Comparison of ENCODE assay signal across 1 cellular context in the genomic region with DNA sequence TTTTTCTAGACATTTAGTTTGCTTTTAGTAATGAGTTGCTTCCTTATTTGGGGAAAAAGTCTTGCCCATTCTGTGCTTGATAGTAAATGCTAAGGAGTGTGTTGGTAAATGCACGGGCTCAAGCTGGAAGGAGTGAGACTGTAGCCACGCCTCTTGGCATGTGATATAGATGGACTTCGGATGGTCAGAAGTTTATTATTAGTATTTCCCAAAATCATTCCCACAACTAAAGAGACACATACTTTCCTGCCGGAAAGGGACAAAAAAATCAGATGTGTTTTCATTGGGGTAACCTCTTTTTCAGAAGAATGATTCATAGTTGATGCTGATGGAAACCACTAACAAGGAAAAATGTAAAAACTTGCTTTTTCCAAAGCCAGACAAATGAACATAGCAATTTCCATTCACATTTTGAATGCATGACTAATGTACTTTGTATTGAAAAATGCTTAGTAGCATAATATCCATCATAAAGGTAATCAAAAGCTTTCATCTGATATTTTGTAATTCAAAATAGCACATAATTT.
TF ChIP-seq lines count a peak whose summit lies in the region.

No MANE protein-coding gene starts in this region.

TF ChIP-seq in SK-N-SH, 30 proteins besides CTCF, POLR2A, EP300 and RAD21 (continued from another document):
- TF ChIP-seq, protein P1, sequence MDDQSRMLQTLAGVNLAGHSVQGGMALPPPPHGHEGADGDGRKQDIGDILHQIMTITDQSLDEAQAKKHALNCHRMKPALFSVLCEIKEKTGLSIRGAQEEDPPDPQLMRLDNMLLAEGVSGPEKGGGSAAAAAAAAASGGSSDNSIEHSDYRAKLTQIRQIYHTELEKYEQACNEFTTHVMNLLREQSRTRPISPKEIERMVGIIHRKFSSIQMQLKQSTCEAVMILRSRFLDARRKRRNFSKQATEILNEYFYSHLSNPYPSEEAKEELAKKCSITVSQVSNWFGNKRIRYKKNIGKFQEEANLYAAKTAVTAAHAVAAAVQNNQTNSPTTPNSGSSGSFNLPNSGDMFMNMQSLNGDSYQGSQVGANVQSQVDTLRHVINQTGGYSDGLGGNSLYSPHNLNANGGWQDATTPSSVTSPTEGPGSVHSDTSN (IDR thresholded peaks at IDR 0.05): peak; percentile 80
- no peak for TF ChIP-seq FOXJ3 (CRISPR knock-in tag; IDR thresholded peaks at IDR 0.05)
- peak; percentile 88 for TF ChIP-seq TCF12 (IDR thresholded peaks at IDR 0.05)
- no peak for TF ChIP-seq SIN3A (IDR thresholded peaks at IDR 0.05; ENCODE audit: borderline replicate concordance, low read depth, low read length)
- peak; percentile 55; the same call in 1 of the 2 replicates for TF ChIP-seq FOXM1 (IDR thresholded peaks at IDR 0.05; ENCODE audit: low read depth)
- TF ChIP-seq GABPA (IDR thresholded peaks at IDR 0.05; ENCODE audit: low read depth): 0 out of 2 replicates have a peak, but pooled peaks have one; percentile 20
- TF ChIP-seq POLR2AphosphoS5 (IDR thresholded peaks at IDR 0.05; ENCODE audit: low read depth, low read length): no peak
- no peak for TF ChIP-seq CHD2 (IDR thresholded peaks at IDR 0.05; ENCODE audit: low read length, partially characterized antibody)
- TF ChIP-seq TAF1 (IDR thresholded peaks at IDR 0.05; ENCODE audit: borderline replicate concordance, low read depth, low read length): no peak
- no peak for TF ChIP-seq RFX5 (IDR thresholded peaks at IDR 0.05; ENCODE audit: low read length)
- TF ChIP-seq, protein P2, sequence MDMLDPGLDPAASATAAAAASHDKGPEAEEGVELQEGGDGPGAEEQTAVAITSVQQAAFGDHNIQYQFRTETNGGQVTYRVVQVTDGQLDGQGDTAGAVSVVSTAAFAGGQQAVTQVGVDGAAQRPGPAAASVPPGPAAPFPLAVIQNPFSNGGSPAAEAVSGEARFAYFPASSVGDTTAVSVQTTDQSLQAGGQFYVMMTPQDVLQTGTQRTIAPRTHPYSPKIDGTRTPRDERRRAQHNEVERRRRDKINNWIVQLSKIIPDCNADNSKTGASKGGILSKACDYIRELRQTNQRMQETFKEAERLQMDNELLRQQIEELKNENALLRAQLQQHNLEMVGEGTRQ (IDR thresholded peaks at IDR 0.05; ENCODE audit: borderline replicate concordance, low read depth, low read length): no peak
- TF ChIP-seq, protein P3, sequence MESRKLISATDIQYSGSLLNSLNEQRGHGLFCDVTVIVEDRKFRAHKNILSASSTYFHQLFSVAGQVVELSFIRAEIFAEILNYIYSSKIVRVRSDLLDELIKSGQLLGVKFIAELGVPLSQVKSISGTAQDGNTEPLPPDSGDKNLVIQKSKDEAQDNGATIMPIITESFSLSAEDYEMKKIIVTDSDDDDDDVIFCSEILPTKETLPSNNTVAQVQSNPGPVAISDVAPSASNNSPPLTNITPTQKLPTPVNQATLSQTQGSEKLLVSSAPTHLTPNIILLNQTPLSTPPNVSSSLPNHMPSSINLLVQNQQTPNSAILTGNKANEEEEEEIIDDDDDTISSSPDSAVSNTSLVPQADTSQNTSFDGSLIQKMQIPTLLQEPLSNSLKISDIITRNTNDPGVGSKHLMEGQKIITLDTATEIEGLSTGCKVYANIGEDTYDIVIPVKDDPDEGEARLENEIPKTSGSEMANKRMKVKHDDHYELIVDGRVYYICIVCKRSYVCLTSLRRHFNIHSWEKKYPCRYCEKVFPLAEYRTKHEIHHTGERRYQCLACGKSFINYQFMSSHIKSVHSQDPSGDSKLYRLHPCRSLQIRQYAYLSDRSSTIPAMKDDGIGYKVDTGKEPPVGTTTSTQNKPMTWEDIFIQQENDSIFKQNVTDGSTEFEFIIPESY (IDR thresholded peaks at IDR 0.05; ENCODE audit: borderline replicate concordance, low read depth): no peak
- TF ChIP-seq NRF1 (IDR thresholded peaks at IDR 0.05; ENCODE audit: low read depth, low read length): no peak
- TF ChIP-seq, protein P4, sequence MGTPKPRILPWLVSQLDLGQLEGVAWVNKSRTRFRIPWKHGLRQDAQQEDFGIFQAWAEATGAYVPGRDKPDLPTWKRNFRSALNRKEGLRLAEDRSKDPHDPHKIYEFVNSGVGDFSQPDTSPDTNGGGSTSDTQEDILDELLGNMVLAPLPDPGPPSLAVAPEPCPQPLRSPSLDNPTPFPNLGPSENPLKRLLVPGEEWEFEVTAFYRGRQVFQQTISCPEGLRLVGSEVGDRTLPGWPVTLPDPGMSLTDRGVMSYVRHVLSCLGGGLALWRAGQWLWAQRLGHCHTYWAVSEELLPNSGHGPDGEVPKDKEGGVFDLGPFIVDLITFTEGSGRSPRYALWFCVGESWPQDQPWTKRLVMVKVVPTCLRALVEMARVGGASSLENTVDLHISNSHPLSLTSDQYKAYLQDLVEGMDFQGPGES (IDR thresholded peaks at IDR 0.05; ENCODE audit: low read depth, low read length): no peak
- peak; percentile 71 for TF ChIP-seq TEAD4 (IDR thresholded peaks at IDR 0.05; ENCODE audit: borderline replicate concordance, insufficient read depth)
- TF ChIP-seq RXRA (IDR thresholded peaks at IDR 0.05; ENCODE audit: borderline replicate concordance, low read depth): 0 out of 2 replicates have a peak, but pooled peaks have one; percentile 41
